Comparison of ENCODE assay signal across 8 cellular contexts in the genomic region with DNA sequence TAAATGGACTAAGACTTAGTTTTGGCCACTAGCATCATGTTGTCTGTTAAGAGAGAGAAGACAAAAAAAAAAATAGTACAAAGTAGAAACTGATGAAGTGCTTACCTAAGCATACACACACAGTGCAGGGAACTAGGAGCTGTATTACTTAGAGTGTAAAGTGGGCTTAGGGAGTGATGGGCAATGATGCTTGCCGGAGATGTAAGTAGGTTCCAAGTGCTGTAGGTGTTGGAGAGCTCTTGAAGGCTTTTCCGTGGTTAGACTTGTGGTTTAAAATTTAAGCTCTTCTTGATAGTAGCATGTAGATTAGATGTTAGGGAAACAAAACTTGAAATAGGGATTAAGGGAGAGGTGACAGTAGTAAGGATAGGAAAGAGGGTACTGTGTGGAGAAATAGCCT. TPM values are rescaled to one million over a fixed set of nuclear protein-coding genes. Genes with fewer than 3 reads are reported as not detected.
A peak's percentile ranks its signal among the peaks of the same experiment; 100 is the strongest.
DNase-seq lines count a peak whose midpoint lies in the region; ATAC-seq and TF ChIP-seq lines count a peak whose summit lies in the region.

No MANE protein-coding gene starts in this region.

- H3K36me3 Mint-ChIP-seq in CD4-positive, CD25-positive, alpha-beta regulatory T cell: peaks cover 6% of the 10 kb centered on the region
- peaks cover 3% of the 10 kb centered on the region for H3K36me3 Mint-ChIP-seq in IgD-negative memory B cell
- H3K36me3 Mint-ChIP-seq in WTC11: peaks cover 21% of the 10 kb centered on the region

- H3K9ac ChIP-seq in stomach smooth muscle (ENCODE audit: low read length in 2 of 2): peak overlapping the region in 1 of 2 donors; percentile 92

- peaks cover 68% of the 10 kb centered on the region for H3K79me2 ChIP-seq in hepatocyte

- H3K27ac Mint-ChIP-seq in CD4-positive, CD25-positive, alpha-beta regulatory T cell: peak overlapping the region; percentile 76 to 97 (median 95)
- H3K27ac Mint-ChIP-seq in IgD-negative memory B cell: peak overlapping the region in 2 of 3 donors; percentile 98
- no peak overlapping the region for H3K27ac Mint-ChIP-seq in WTC11

- no peaks in the 10 kb centered on the region for H3K9me3 ChIP-seq in CD4-positive, CD25-positive, alpha-beta regulatory T cell (ENCODE audit: control insufficient read depth in 2 of 2, low read length in 2 of 2)
- H3K9me3 ChIP-seq in hepatocyte (ENCODE audit: low read depth) (no peaks in the 10 kb centered on the region), stomach smooth muscle (ENCODE audit: control insufficient read depth in 2 of 2, low read length in 2 of 2) (no peaks in the 10 kb centered on the region)

- H3K27ac ChIP-seq in CD4-positive, CD25-positive, alpha-beta regulatory T cell (ENCODE audit: insufficient read depth, low read length, poor library complexity, severe bottlenecking): peak overlapping the region; percentile 86
- H3K27ac ChIP-seq in hepatocyte (peak overlapping the region; percentile 96), stomach smooth muscle (ENCODE audit: low read length) (no peak overlapping the region)

- DNase-seq in CD4-positive, CD25-positive, alpha-beta regulatory T cell: peak in 1 of 3 donors; percentile 40
- DNase-seq in WTC11 (ENCODE audit: low spot score) (no peak), hepatocyte (ENCODE audit: low spot score) (peak; percentile 10)

- CTCF ChIA-PET in WTC11 (lab: Charles Lee): no interaction called here

- peaks cover 40% of the 10 kb centered on the region for H4K20me1 ChIP-seq in hepatocyte (ENCODE audit: insufficient read depth, poor library complexity, severe bottlenecking)

- 22% methylated on average over 2 of the region's 2 CpGs for WGBS in hepatocyte (ENCODE audit: low lambda C conversion rate, missing lambda C conversion rate)

- H3K4me1 ChIP-seq in CD4-positive, CD25-positive, alpha-beta regulatory T cell (ENCODE audit: control insufficient read depth, insufficient read depth, low read length, poor library complexity, severe bottlenecking): peaks cover 40% of the 10 kb centered on the region
- H3K4me1 ChIP-seq in hepatocyte (ENCODE audit: insufficient read depth) (peaks cover 21% of the 10 kb centered on the region), stomach smooth muscle (ENCODE audit: control insufficient read depth, insufficient read depth, low read length) (no peaks in the 10 kb centered on the region)

- H3K9me2 ChIP-seq in hepatocyte (replicated peaks; ENCODE audit: insufficient read depth): no peaks in the 10 kb centered on the region

- TF ChIP-seq CTCF in WTC11 (IDR thresholded peaks at IDR 0.05) (no peak), hepatocyte (IDR thresholded peaks at IDR 0.05; ENCODE audit: poor library complexity) (no peak)

- peak overlapping the region; percentile 99 for H3K4me3 ChIP-seq in CD4-positive, CD25-positive, alpha-beta regulatory T cell (ENCODE audit: low read depth, low read length)
- H3K4me3 ChIP-seq in hepatocyte: peak overlapping the region; percentile 84
- peak overlapping the region; percentile 79 to 96 for H3K4me3 ChIP-seq in stomach smooth muscle (ENCODE audit: low read length in 2 of 2)

- no peak for ATAC-seq in CD4-positive, CD25-positive, alpha-beta regulatory T cell (ENCODE audit: low read depth in 2 of 2)
- no peak for ATAC-seq in WTC11
- ATAC-seq in GM21723 (IDR thresholded peaks at IDR 0.05; ENCODE audit: unreplicated experiment): no peak
- ATAC-seq in HG02981 (IDR thresholded peaks at IDR 0.05; ENCODE audit: unreplicated experiment): no peak
- ATAC-seq in GM19397 (IDR thresholded peaks at IDR 0.05; ENCODE audit: unreplicated experiment): no peak

- peak overlapping the region; percentile 85 for H3K4me2 ChIP-seq in hepatocyte

- H2AFZ ChIP-seq in hepatocyte: no peak overlapping the region

- H3K4me3 Mint-ChIP-seq in CD4-positive, CD25-positive, alpha-beta regulatory T cell: peak overlapping the region; percentile 95 to 99 (median 97)
- peak overlapping the region; percentile 94 to 97 (median 96) for H3K4me3 Mint-ChIP-seq in IgD-negative memory B cell
- peak overlapping the region; percentile 91 for H3K4me3 Mint-ChIP-seq in WTC11

- no peaks in the 10 kb centered on the region for H3K36me3 ChIP-seq in CD4-positive, CD25-positive, alpha-beta regulatory T cell (ENCODE audit: control insufficient read depth, insufficient read depth, low read length)
- H3K36me3 ChIP-seq in hepatocyte (replicated peaks; ENCODE audit: insufficient read depth, low read depth) (no peaks in the 10 kb centered on the region), stomach smooth muscle (ENCODE audit: control insufficient read depth in 2 of 2, insufficient read depth in 2 of 2, low read length in 2 of 2) (no peaks in the 10 kb centered on the region)

- H3K27me3 Mint-ChIP-seq in CD4-positive, CD25-positive, alpha-beta regulatory T cell: no peaks in the 10 kb centered on the region
- no peaks in the 10 kb centered on the region for H3K27me3 Mint-ChIP-seq in IgD-negative memory B cell
- H3K27me3 Mint-ChIP-seq in WTC11 (ENCODE audit: low read depth): no peaks in the 10 kb centered on the region; the same call in 1 of the 2 replicates

- H3K9me3 Mint-ChIP-seq in CD4-positive, CD25-positive, alpha-beta regulatory T cell: peaks cover 0 to 5% (median 0%) of the 10 kb centered on the region in 7 donors
- H3K9me3 Mint-ChIP-seq in IgD-negative memory B cell (no peaks in the 10 kb centered on the region), WTC11 (peaks cover 26% of the 10 kb centered on the region)

- peaks cover 40 to 70% (median 60%) of the 10 kb centered on the region in 4 donors for H3K4me1 Mint-ChIP-seq in CD4-positive, CD25-positive, alpha-beta regulatory T cell
- H3K4me1 Mint-ChIP-seq in IgD-negative memory B cell (peaks cover 38 to 48% (median 44%) of the 10 kb centered on the region in 3 donors), WTC11 (peaks cover 29% of the 10 kb centered on the region)

- no peaks in the 10 kb centered on the region for H3K27me3 ChIP-seq in CD4-positive, CD25-positive, alpha-beta regulatory T cell (ENCODE audit: control insufficient read depth, insufficient read depth, low read length)
- no peaks in the 10 kb centered on the region for H3K27me3 ChIP-seq in hepatocyte
- H3K27me3 ChIP-seq in stomach smooth muscle (ENCODE audit: control insufficient read depth in 1 of 2, insufficient read depth in 2 of 2, low read length in 2 of 2): no peaks in the 10 kb centered on the region

- POLR2A ChIA-PET in WTC11 (lab: Charles Lee): interaction anchor here (0.5 kb wide), 1 partner anchor 9 kb away, joined by 3 read pairs; no protein-coding TSS in a partner anchor

TF ChIP-seq in WTC11, 78 proteins besides CTCF, POLR2A, EP300 and RAD21 (continues in another document):
- TF ChIP-seq, protein P1, sequence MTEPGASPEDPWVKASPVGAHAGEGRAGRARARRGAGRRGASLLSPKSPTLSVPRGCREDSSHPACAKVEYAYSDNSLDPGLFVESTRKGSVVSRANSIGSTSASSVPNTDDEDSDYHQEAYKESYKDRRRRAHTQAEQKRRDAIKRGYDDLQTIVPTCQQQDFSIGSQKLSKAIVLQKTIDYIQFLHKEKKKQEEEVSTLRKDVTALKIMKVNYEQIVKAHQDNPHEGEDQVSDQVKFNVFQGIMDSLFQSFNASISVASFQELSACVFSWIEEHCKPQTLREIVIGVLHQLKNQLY (CRISPR knock-in tag; IDR thresholded peaks at IDR 0.05): no peak
- TF ChIP-seq ZNF219 (CRISPR knock-in tag; IDR thresholded peaks at IDR 0.05; ENCODE audit: borderline replicate concordance): no peak
- TF ChIP-seq ATF1 (CRISPR knock-in tag; IDR thresholded peaks at IDR 0.05): no peak
- no peak for TF ChIP-seq HMGA2 (CRISPR knock-in tag; IDR thresholded peaks at IDR 0.05)
- TF ChIP-seq, protein P2, sequence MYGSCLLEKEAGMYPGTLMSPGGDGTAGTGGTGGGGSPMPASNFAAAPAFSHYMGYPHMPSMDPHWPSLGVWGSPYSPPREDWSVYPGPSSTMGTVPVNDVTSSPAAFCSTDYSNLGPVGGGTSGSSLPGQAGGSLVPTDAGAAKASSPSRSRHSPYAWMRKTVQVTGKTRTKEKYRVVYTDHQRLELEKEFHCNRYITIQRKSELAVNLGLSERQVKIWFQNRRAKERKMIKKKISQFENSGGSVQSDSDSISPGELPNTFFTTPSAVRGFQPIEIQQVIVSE (CRISPR knock-in tag; IDR thresholded peaks at IDR 0.05; ENCODE audit: borderline replicate concordance): no peak
- TF ChIP-seq TP53 (CRISPR knock-in tag; IDR thresholded peaks at IDR 0.05): no peak
- TF ChIP-seq, protein P3, sequence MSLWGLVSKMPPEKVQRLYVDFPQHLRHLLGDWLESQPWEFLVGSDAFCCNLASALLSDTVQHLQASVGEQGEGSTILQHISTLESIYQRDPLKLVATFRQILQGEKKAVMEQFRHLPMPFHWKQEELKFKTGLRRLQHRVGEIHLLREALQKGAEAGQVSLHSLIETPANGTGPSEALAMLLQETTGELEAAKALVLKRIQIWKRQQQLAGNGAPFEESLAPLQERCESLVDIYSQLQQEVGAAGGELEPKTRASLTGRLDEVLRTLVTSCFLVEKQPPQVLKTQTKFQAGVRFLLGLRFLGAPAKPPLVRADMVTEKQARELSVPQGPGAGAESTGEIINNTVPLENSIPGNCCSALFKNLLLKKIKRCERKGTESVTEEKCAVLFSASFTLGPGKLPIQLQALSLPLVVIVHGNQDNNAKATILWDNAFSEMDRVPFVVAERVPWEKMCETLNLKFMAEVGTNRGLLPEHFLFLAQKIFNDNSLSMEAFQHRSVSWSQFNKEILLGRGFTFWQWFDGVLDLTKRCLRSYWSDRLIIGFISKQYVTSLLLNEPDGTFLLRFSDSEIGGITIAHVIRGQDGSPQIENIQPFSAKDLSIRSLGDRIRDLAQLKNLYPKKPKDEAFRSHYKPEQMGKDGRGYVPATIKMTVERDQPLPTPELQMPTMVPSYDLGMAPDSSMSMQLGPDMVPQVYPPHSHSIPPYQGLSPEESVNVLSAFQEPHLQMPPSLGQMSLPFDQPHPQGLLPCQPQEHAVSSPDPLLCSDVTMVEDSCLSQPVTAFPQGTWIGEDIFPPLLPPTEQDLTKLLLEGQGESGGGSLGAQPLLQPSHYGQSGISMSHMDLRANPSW (CRISPR knock-in tag; conservative IDR thresholded peaks at IDR 0.05; ENCODE audit: low read depth): no peak
- TF ChIP-seq CREB1 (CRISPR knock-in tag; IDR thresholded peaks at IDR 0.05): no peak
- TF ChIP-seq, protein P4, sequence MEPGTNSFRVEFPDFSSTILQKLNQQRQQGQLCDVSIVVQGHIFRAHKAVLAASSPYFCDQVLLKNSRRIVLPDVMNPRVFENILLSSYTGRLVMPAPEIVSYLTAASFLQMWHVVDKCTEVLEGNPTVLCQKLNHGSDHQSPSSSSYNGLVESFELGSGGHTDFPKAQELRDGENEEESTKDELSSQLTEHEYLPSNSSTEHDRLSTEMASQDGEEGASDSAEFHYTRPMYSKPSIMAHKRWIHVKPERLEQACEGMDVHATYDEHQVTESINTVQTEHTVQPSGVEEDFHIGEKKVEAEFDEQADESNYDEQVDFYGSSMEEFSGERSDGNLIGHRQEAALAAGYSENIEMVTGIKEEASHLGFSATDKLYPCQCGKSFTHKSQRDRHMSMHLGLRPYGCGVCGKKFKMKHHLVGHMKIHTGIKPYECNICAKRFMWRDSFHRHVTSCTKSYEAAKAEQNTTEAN (CRISPR knock-in tag; IDR thresholded peaks at IDR 0.05): no peak

RNA-seq across cellular contexts. Expression of a gene that starts 34.7 kb away (rescaled TPM):
- total RNA-seq in CD4-positive, CD25-positive, alpha-beta regulatory T cell: 24.5 TPM
- 10 to 100 TPM; 21.1 to 26.2 (median 21.7) TPM for polyA plus RNA-seq in CD4-positive, CD25-positive, alpha-beta regulatory T cell
- polyA plus RNA-seq in IgD-negative memory B cell (24.8 TPM), hepatocyte (43.9 and 45.9 TPM in 2 replicates)
- total RNA-seq in WTC11 (2021) (10.9 to 11.3 TPM (median 11.3 TPM) in 3 replicates), hepatocyte (86.0 and 93.6 TPM in 2 replicates)
